ENCODE assay signal across 8 cellular contexts in the genomic region with DNA sequence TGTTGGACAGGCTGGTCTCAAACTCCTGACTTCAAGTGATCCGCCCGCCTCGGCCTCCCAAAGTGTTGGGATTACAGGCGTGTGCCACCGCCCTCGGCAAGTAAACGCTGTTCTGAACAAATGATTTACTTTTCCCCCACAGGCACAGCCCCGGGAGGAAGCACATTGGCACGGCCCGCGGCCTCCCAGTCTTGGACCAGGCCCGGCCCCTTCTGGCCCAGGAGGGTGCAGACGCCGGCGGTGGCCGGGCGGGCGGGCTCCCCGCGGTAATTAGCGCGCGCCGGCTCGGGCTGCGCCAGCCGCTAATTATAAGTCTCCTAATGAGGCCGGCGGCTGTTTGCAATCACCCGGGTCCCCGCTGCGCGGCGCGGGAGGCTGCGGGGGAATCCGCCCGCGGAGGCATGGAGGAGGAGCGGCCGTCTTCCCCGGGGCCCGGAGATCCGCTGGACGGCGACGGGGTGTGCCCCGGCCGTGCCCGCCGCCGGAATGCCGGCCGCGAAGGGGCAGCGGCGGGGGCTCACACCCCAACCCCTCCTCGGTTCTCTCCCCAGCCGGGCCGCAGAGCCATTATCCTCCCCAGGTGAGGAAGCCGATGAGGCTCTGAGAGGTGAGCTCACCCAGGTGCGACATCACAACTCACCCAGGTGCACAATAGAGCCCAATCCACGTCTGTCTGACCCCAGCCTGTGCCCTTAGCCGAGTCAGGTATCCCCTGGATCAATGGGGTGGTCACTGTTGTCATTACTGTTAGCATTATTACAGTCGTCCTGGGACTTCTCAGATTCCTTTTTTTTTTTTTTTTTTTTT. TPM values are rescaled to one million over a fixed set of nuclear protein-coding genes. Genes with fewer than 3 reads are reported as not detected.
DNase-seq lines count a peak whose midpoint lies in the region; ATAC-seq and TF ChIP-seq lines count a peak whose summit lies in the region.

No MANE protein-coding gene starts in this region.

- POLR2A ChIA-PET in PC-9 (lab: Charles Lee; ENCODE audit: unreplicated experiment), result no interaction called here

- H3K9me3 ChIP-seq in PC-9 (ENCODE audit: insufficient read depth, low read depth) (no peaks in the 10 kb centered on the region), osteoblast (ENCODE audit: low read depth, low read length) (no peaks in the 10 kb centered on the region), upper lobe of left lung (no peaks in the 10 kb centered on the region)

- H2AFZ ChIP-seq in PC-9, result peak overlapping the region; percentile 78
- H2AFZ ChIP-seq in osteoblast (ENCODE audit: low read length), result peak overlapping the region; percentile 54

- DNase-seq in NCI-H446 treated with DMSO at 0.1 percent for 48 hours (lab: John Stamatoyannopoulos, UW) (peak; percentile 1), NCI-H446 (lab: John Stamatoyannopoulos, UW) (no peak), PC-9 (peak in 1 of 2 experiments; percentile 57), glutamatergic neuron (peak; percentile 78), osteoblast (ENCODE audit: insufficient read length, low spot score, missing footprints) (peak; percentile 92), upper lobe of left lung (peak; percentile 35 to 93)
- DNase-seq in activated effector memory CD4-positive, alpha-beta T cell treated with anti-CD3 and anti-CD28 coated beads, Interleukin-2, amount 50 U/mL, for 16 hours, result peak; percentile 87

- peaks cover 1% of the 10 kb centered on the region for H3K27me3 Mint-ChIP-seq in glutamatergic neuron (ENCODE audit: unreplicated experiment)

- ATAC-seq in upper lobe of left lung (ENCODE audit: low FRiP score in 2 of 2), result peak in 1 of 2 donors; percentile 60
- no peak for ATAC-seq in HG02610 (IDR thresholded peaks at IDR 0.05; ENCODE audit: unreplicated experiment)

- H3K9me3 Mint-ChIP-seq in glutamatergic neuron (ENCODE audit: unreplicated experiment), result peaks cover 3% of the 10 kb centered on the region

- H3F3A ChIP-seq in PC-9 (ENCODE audit: insufficient read depth, low read depth), result peaks cover 21% of the 10 kb centered on the region

- WGBS in upper lobe of left lung, 2 donors, result 3 to 4% methylated on average over 6 to 65 of the region's 65 CpGs

- BruUV-seq in PC-9 (replicated peaks; lab: Mats Ljungman, UMichigan), result no TSS peak

- peaks cover 15% of the 10 kb centered on the region; the same call in 1 of the 2 replicates for H3K79me2 ChIP-seq in PC-9 (ENCODE audit: low read depth)
- H3K79me2 ChIP-seq in osteoblast (ENCODE audit: insufficient read depth, low read length), result peaks cover 9% of the 10 kb centered on the region

- no peak overlapping the region for H3K27ac Mint-ChIP-seq in glutamatergic neuron (ENCODE audit: unreplicated experiment)

- TF ChIP-seq CTCF in PC-9 (conservative IDR thresholded peaks at IDR 0.05) (no peak; the same call in 1 of the 2 replicates), glutamatergic neuron (IDR thresholded peaks at IDR 0.05; ENCODE audit: partially characterized antibody, unreplicated experiment) (peak; percentile 36), osteoblast (IDR thresholded peaks at IDR 0.05; ENCODE audit: extremely low read depth, low read depth, low read length) (no peak), upper lobe of left lung (IDR thresholded peaks at IDR 0.05) (peak; percentile 9 to 49 (median 27))

- no peak for TF ChIP-seq POLR2A in upper lobe of left lung (IDR thresholded peaks at IDR 0.05)

- intact Hi-C loops in PC-9 (cut with micrococcal nuclease; ENCODE audit: unreplicated experiment), result loop anchor here (1.0 to 10.0 kb wide), 6 partner anchors 147 to 860 kb away; a partner anchor contains a TSS

- H4K20me1 ChIP-seq in PC-9 (ENCODE audit: insufficient read depth) (no peaks in the 10 kb centered on the region), osteoblast (ENCODE audit: insufficient read depth, low read length) (no peaks in the 10 kb centered on the region)

- H3K4me2 ChIP-seq in PC-9 (peak overlapping the region; percentile 90), osteoblast (ENCODE audit: insufficient read depth, low read length) (peak overlapping the region; percentile 71)

- H3K9me2 ChIP-seq in PC-9 (ENCODE audit: insufficient read depth), result no peaks in the 10 kb centered on the region

- no peaks in the 10 kb centered on the region for H3K27me3 ChIP-seq in PC-9 (ENCODE audit: insufficient read depth, low read depth)
- no peaks in the 10 kb centered on the region for H3K27me3 ChIP-seq in osteoblast (ENCODE audit: insufficient read depth, low read length)
- H3K27me3 ChIP-seq in upper lobe of left lung, result peaks cover 0 to 4% (median 0%) of the 10 kb centered on the region in 4 donors

- no peaks in the 10 kb centered on the region for H3K36me3 Mint-ChIP-seq in glutamatergic neuron (ENCODE audit: unreplicated experiment)

- peak overlapping the region; percentile 57 for H3K4me3 Mint-ChIP-seq in glutamatergic neuron (ENCODE audit: unreplicated experiment)

- 0 out of 2 replicates have a peak, but pooled peaks cover 19% of the 10 kb centered on the region for H3K4me1 ChIP-seq in PC-9 (replicated peaks; ENCODE audit: insufficient read depth)
- peaks cover 18% of the 10 kb centered on the region for H3K4me1 ChIP-seq in osteoblast (ENCODE audit: insufficient read depth, low read length)
- H3K4me1 ChIP-seq in upper lobe of left lung, result peaks cover 18 to 39% (median 27%) of the 10 kb centered on the region in 4 donors

- no peak overlapping the region for H3K27ac ChIP-seq in PC-9
- H3K27ac ChIP-seq in osteoblast (ENCODE audit: low read depth, low read length), result no peak overlapping the region
- peak overlapping the region in 2 of 4 donors; percentile 44 to 56 for H3K27ac ChIP-seq in upper lobe of left lung

- H3K4me3 ChIP-seq in PC-9, result peak overlapping the region; percentile 68
- peak overlapping the region; percentile 67 for H3K4me3 ChIP-seq in osteoblast (ENCODE audit: insufficient read depth, low read length)
- H3K4me3 ChIP-seq in upper lobe of left lung, result peak overlapping the region; percentile 5 to 59 (median 48)

- H3K36me3 ChIP-seq in PC-9 (ENCODE audit: low read depth) (no peaks in the 10 kb centered on the region), osteoblast (ENCODE audit: insufficient read depth, low read length) (peaks cover 2% of the 10 kb centered on the region), upper lobe of left lung (peaks cover 0 to 2% (median 1%) of the 10 kb centered on the region in 4 donors)

- peaks cover 7% of the 10 kb centered on the region for H3K4me1 Mint-ChIP-seq in glutamatergic neuron (ENCODE audit: low read depth, unreplicated experiment)

- no peak for TF ChIP-seq EP300 in upper lobe of left lung (IDR thresholded peaks at IDR 0.05)

- CTCF ChIA-PET in PC-9 (lab: Charles Lee), result interaction anchor here (0.7 to 1.0 kb wide), 3 partner anchors 18 to 369 kb away, joined by 6 to 8 read pairs (median 7); no protein-coding TSS in a partner anchor

RNA-seq across cellular contexts. Expression of a gene that starts 3.3 kb away (rescaled TPM):
- 26.5 and 30.5 TPM in 2 replicates for total RNA-seq in PC-9 (2021)
- total RNA-seq in glutamatergic neuron (ENCODE audit: unreplicated experiment), result 29.2 TPM
- 19.4 and 26.8 TPM in 2 replicates for total RNA-seq in osteoblast
- total RNA-seq in upper lobe of left lung, result 10 to 100 TPM; 15.9 to 42.2 (median 33.9) TPM

RNA-seq across cellular contexts. Expression of a gene that starts 50.4 kb away (rescaled TPM):
- 196 and 241 TPM in 2 replicates for total RNA-seq in PC-9 (2021)
- total RNA-seq in glutamatergic neuron (ENCODE audit: unreplicated experiment), result 188 TPM
- total RNA-seq in osteoblast, result 117 and 122 TPM in 2 replicates
- 100 to 1,000 TPM; 189 to 456 (median 243) TPM for total RNA-seq in upper lobe of left lung

RNA-seq across cellular contexts. Expression of a gene that starts 55.6 kb away (rescaled TPM):
- total RNA-seq in PC-9 (2021) (30.4 and 32.2 TPM in 2 replicates), glutamatergic neuron (ENCODE audit: unreplicated experiment) (32.0 TPM), osteoblast (15.2 and 19.2 TPM in 2 replicates), upper lobe of left lung (10 to 100 TPM in 5 of 6 donors, 1 to 10 TPM in 1; 7.5 to 26.0 (median 16.3) TPM)

RNA-seq across cellular contexts. Expression of a gene that starts 55.9 kb away (rescaled TPM):
- not detected in 2 replicates for total RNA-seq in PC-9 (2021)
- 0.83 TPM for total RNA-seq in glutamatergic neuron (ENCODE audit: unreplicated experiment)
- not detected in 2 replicates for total RNA-seq in osteoblast
- 1 to 10 TPM in 2 of 6 donors, not detected in 4; 1.2 to 2.1 TPM for total RNA-seq in upper lobe of left lung

Comparison
In these comparisons a context has a peak if more than half of its experiments do, and no peak if none do; other contexts are left out.
1. DNase-seq: peak in NCI-H446 treated with DMSO at 0.1 percent for 48 hours (single experiment), activated effector memory CD4-positive, alpha-beta T cell treated with anti-CD3 and anti-CD28 coated beads, Interleukin-2, amount 50 U/mL, for 16 hours (single experiment), glutamatergic neuron (single experiment), osteoblast (single experiment) and upper lobe of left lung (2 of 2); none in NCI-H446 (0 of 2).
2. CTCF ChIP-seq: peak in glutamatergic neuron (single experiment) and upper lobe of left lung (6 of 6); none in PC-9 (single experiment) and osteoblast (single experiment).
3. Peak in every context shown above with its lines, with median percentiles within 50 percentile points of each other: H3K4me3 ChIP-seq.